ENCODE assay signal across 18 cellular contexts in the genomic region with DNA sequence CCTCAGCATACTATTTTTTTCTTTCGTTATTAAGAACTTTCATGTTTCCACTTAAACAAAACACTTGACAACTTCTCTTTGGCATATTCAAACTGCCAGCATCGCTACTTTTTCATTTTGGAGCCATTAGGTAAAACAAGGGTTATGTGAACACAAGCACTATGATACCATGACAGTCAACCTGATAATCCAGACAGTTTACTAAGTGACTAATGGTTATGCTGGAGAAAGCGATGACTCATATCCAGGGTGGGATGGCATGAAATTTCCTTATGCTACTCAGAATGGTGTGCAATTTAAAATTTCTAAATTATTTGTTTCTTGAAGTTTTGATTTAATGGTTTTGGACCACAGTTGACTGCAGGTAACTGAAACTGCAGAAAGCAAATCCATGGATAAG. TPM values are rescaled to one million over a fixed set of nuclear protein-coding genes. Genes with fewer than 3 reads are reported as not detected.
DNase-seq lines count a peak whose midpoint lies in the region; ATAC-seq and TF ChIP-seq lines count a peak whose summit lies in the region.
"Had no signal": no experiment of that assay in that cellular context is flagged by ENCODE, and none has a peak within 500 bp of the region (broad histone marks: within the 10 kb centered on the region; RNA-seq: fewer than 3 reads in every experiment).

No MANE protein-coding gene starts in this region.

- H3K36me3 ChIP-seq in MG63 = no peaks in the 10 kb centered on the region
- H3K36me3 ChIP-seq in brain microvascular endothelial cell (replicated peaks) = no peaks in the 10 kb centered on the region
- H3K36me3 ChIP-seq in heart right ventricle = no peaks in the 10 kb centered on the region
- H3K36me3 ChIP-seq: thoracic aorta had no signal

- TF ChIP-seq CTCF in brain microvascular endothelial cell (IDR thresholded peaks at IDR 0.05; ENCODE audit: low read depth, low read length, missing control alignments) (no peak), heart right ventricle (IDR thresholded peaks at IDR 0.05) (no peak)

- POLR2A ChIA-PET in HEK293T (lab: Yijun Ruan, JAX) = no interaction called here

- H3K27me3 ChIP-seq in MG63 (no peaks in the 10 kb centered on the region), brain microvascular endothelial cell (replicated peaks) (no peaks in the 10 kb centered on the region), heart right ventricle (no peaks in the 10 kb centered on the region)
- H3K27me3 ChIP-seq: body of pancreas had no signal

- H3K27ac ChIP-seq in brain microvascular endothelial cell (peak overlapping the region; percentile 6), heart right ventricle (no peak overlapping the region)
- H3K27ac ChIP-seq: body of pancreas, thoracic aorta had no signal

- H3K9me3 ChIP-seq in MG63 (no peaks in the 10 kb centered on the region), heart right ventricle (no peaks in the 10 kb centered on the region)
- H3K9me3 ChIP-seq: body of pancreas, thoracic aorta had no signal

- DNase-seq in DMS53 treated with DMSO at 0.1 percent for 48 hours (lab: John Stamatoyannopoulos, UW; ENCODE audit: unreplicated experiment) (peak; percentile 6), MG63 (peak; percentile 11), brain microvascular endothelial cell (peak; percentile 76), hepatic stellate cell (ENCODE audit: low spot score) (peak; percentile 26), AG08396 (ENCODE audit: low spot score) (no peak), HEK293T (ENCODE audit: extremely low spot score) (no peak), T1000 (lab: John Stamatoyannopoulos, UW) (no peak), heart right ventricle (no peak)
- DNase-seq: activated CD4-positive, alpha-beta T cell treated with anti-CD3 and anti-CD28 coated beads, Interleukin-2, amount 10 ng/mL, durations not matched to agents 24 days and 14 days; body of pancreas; DMS79; effector CD4-positive, alpha-beta T cell; left colon; NCI-H2081; NCI-H748 treated with DMSO at 0.1 percent for 48 hours; SHP77 had no signal

- H3K4me3 ChIP-seq in MG63 (no peak overlapping the region), brain microvascular endothelial cell (ENCODE audit: low read depth, low read length) (no peak overlapping the region), heart right ventricle (no peak overlapping the region)
- H3K4me3 ChIP-seq: body of pancreas, GM12878, thoracic aorta had no signal

- CTCF ChIA-PET in HEK293T (lab: Yijun Ruan, JAX) = no interaction called here

- in situ Hi-C loops in brain microvascular endothelial cell (cut with HindIII; ENCODE audit: low pct_ligation_motif_present, low sequenced_read_pairs) = no loop called here

- no peak for ATAC-seq in heart right ventricle
- ATAC-seq: body of pancreas, GM12878, left colon had no signal

- intact Hi-C loops in heart right ventricle (cut with DNase I) = no loop called here

- 93 to 96% methylated on average over 3 of the region's 3 CpGs for WGBS in heart right ventricle, 2 donors

- H3K4me1 ChIP-seq in heart right ventricle = no peaks in the 10 kb centered on the region

TF ChIP-seq in HEK293T, 16 proteins besides CTCF, POLR2A, EP300 and RAD21:
- TF ChIP-seq L3MBTL2 (conservative IDR thresholded peaks at IDR 0.05) (no peak), ARNT (IDR thresholded peaks at IDR 0.05) (no peak), ZNF384 (IDR thresholded peaks at IDR 0.05) (no peak), SUZ12 (IDR thresholded peaks at IDR 0.05) (no peak), FOXM1 (IDR thresholded peaks at IDR 0.05; ENCODE audit: borderline replicate concordance) (no peak), TARDBP (IDR thresholded peaks at IDR 0.05) (no peak), CTBP1 (IDR thresholded peaks at IDR 0.05; ENCODE audit: borderline replicate concordance) (no peak), BHLHE40 (IDR thresholded peaks at IDR 0.05; ENCODE audit: borderline replicate concordance) (no peak), HDGF (IDR thresholded peaks at IDR 0.05; ENCODE audit: borderline replicate concordance) (no peak), FOXA1 (IDR thresholded peaks at IDR 0.05) (no peak), FOXK2 (IDR thresholded peaks at IDR 0.05) (no peak), LEF1 (IDR thresholded peaks at IDR 0.05; ENCODE audit: borderline replicate concordance) (no peak), SP1 (IDR thresholded peaks at IDR 0.05) (no peak), NFRKB (IDR thresholded peaks at IDR 0.05) (no peak), ELF4 (IDR thresholded peaks at IDR 0.05) (no peak)
- TF ChIP-seq, protein P1, sequence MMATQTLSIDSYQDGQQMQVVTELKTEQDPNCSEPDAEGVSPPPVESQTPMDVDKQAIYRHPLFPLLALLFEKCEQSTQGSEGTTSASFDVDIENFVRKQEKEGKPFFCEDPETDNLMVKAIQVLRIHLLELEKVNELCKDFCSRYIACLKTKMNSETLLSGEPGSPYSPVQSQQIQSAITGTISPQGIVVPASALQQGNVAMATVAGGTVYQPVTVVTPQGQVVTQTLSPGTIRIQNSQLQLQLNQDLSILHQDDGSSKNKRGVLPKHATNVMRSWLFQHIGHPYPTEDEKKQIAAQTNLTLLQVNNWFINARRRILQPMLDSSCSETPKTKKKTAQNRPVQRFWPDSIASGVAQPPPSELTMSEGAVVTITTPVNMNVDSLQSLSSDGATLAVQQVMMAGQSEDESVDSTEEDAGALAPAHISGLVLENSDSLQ (IDR thresholded peaks at IDR 0.05) = no peak

RNA-seq across cellular contexts. Expression of a gene that starts 29.9 kb away (rescaled TPM):
- total RNA-seq in MG63 (2014; rRNA removed; shearing (Covaris generic); ENCODE audit: low replicate concordance) = not detected in 2 replicates
- 1 to 10 TPM in 1 of 10 donors, under 1 TPM in 6, not detected in 3; 0.31 to 1.0 (median 0.77) TPM for total RNA-seq in heart right ventricle
- polyA plus RNA-seq in heart right ventricle = under 1 TPM in 1 of 2 donors, not detected in 1; 0.07 TPM
- total RNA-seq: activated CD4-positive, alpha-beta T cell treated with anti-CD3 and anti-CD28 coated beads, Interleukin-2, amount 10 ng/mL, durations not matched to agents 24 days and 14 days had no signal
- polyA plus RNA-seq: GM12878 had no signal

RNA-seq across cellular contexts. Expression of a gene that starts 51.5 kb away (rescaled TPM):
- 15.1 and 16.5 TPM in 2 replicates for total RNA-seq in MG63 (2014; rRNA removed; shearing (Covaris generic); ENCODE audit: low replicate concordance)
- 10 to 100 TPM; 38.8 to 47.9 (median 41.5) TPM for total RNA-seq in heart right ventricle
- polyA plus RNA-seq in heart right ventricle = 10 to 100 TPM; 15.8 to 21.6 TPM

Comparison
In these comparisons a context has a peak if more than half of its experiments do, and no peak if none do; other contexts are left out.
1. DNase-seq: peak in DMS53 treated with DMSO at 0.1 percent for 48 hours (single experiment), MG63 (single experiment), brain microvascular endothelial cell (single experiment) and hepatic stellate cell (single experiment); none in AG08396 (single experiment), HEK293T (single experiment), T1000 (single experiment) and heart right ventricle (0 of 2).